1 cellular context compared by ENCODE assay signal in genomic region chr5:142211013-142211412, GRCh38.
TF ChIP-seq lines count a peak whose summit lies in the region.

No MANE protein-coding gene starts in this region.

TF ChIP-seq in H1, 55 proteins besides CTCF, POLR2A, EP300 and RAD21:
- TF ChIP-seq MAFK (IDR thresholded peaks at IDR 0.05; ENCODE audit: low read depth, low read length), result no peak
- TF ChIP-seq CBX5 (IDR thresholded peaks at IDR 0.05; ENCODE audit: low read depth, low read length), result no peak
- TF ChIP-seq TBP (IDR thresholded peaks at IDR 0.05; ENCODE audit: low read depth, low read length), result no peak
- TF ChIP-seq TCF12 (IDR thresholded peaks at IDR 0.05; ENCODE audit: low read depth, low read length), result no peak
- no peak for TF ChIP-seq TEAD4 (IDR thresholded peaks at IDR 0.05; ENCODE audit: low read depth, low read length)
- no peak for TF ChIP-seq GABPA (IDR thresholded peaks at IDR 0.05; ENCODE audit: borderline replicate concordance, insufficient read depth, low read length)
- TF ChIP-seq ZNF274 (IDR thresholded peaks at IDR 0.05; ENCODE audit: borderline replicate concordance, extremely low read depth, low read length), result no peak
- no peak for TF ChIP-seq RBBP5 (IDR thresholded peaks at IDR 0.05; ENCODE audit: borderline replicate concordance, low read depth, low read length)
